Comparison of ENCODE assay signal across 1 cellular context in genomic region chr17:19322861-19323260, GRCh38.
TF ChIP-seq lines count a peak whose summit lies in the region.

No MANE protein-coding gene starts in this region.

TF ChIP-seq in HepG2, 621 proteins besides CTCF, POLR2A, EP300 and RAD21:
- no peak for TF ChIP-seq MXD3 (CRISPR knock-in tag; IDR thresholded peaks at IDR 0.05)
TF ChIP-seq in HepG2: peak in this region for 0.
